8 cellular contexts compared by ENCODE assay signal in the genomic region with DNA sequence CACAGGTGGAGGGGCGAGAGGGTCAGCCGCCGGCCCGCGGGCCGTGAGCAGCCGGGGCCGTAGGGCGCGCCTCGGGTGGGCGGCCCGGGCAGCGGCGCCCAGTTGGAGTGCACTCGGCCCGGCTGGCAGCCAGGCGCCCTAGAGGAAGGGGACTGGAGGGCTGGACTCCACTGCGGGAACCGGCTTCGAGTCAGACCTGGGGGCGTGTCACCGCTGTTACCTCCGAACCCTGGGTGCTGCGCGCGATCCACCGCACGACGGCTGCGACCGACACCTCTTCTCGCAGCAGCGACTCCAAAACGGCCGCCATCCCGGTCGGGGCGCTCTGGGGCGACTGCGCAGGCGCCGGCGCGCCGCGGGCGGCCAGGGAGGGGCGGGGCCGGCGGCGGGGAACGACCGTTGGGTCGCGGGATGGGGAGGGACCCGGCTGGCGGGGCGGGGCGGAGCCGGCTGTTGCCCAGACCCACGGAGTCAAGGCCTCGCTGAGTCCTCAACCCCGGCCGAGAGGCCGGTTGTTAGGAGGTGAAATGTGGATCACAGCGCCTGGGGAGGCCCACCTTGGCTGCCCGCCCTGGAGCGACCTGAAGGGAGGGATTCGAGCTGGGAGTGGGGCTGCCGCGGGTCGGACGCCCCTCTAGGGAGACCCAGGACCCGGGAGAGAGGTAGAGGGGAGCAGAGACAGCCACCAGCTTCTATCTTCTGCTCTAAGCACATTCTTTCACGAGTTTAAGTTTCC. TPM values are rescaled to one million over a fixed set of nuclear protein-coding genes. Genes with fewer than 3 reads are reported as not detected.
DNase-seq lines count a peak whose midpoint lies in the region; ATAC-seq and TF ChIP-seq lines count a peak whose summit lies in the region.

A gene with protein sequence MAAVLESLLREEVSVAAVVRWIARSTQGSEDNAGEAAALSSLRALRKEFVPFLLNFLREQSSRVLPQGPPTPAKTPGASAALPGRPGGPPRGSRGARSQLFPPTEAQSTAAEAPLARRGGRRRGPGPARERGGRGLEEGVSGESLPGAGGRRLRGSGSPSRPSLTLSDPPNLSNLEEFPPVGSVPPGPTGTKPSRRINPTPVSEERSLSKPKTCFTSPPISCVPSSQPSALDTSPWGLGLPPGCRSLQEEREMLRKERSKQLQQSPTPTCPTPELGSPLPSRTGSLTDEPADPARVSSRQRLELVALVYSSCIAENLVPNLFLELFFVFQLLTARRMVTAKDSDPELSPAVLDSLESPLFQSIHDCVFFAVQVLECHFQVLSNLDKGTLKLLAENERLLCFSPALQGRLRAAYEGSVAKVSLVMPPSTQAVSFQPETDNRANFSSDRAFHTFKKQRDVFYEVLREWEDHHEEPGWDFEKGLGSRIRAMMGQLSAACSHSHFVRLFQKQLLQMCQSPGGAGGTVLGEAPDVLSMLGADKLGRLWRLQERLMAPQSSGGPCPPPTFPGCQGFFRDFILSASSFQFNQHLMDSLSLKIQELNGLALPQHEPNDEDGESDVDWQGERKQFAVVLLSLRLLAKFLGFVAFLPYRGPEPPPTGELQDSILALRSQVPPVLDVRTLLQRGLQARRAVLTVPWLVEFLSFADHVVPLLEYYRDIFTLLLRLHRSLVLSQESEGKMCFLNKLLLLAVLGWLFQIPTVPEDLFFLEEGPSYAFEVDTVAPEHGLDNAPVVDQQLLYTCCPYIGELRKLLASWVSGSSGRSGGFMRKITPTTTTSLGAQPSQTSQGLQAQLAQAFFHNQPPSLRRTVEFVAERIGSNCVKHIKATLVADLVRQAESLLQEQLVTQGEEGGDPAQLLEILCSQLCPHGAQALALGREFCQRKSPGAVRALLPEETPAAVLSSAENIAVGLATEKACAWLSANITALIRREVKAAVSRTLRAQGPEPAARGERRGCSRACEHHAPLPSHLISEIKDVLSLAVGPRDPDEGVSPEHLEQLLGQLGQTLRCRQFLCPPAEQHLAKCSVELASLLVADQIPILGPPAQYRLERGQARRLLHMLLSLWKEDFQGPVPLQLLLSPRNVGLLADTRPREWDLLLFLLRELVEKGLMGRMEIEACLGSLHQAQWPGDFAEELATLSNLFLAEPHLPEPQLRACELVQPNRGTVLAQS (minus strand): TSS at position 336 of the 736 bp plus-strand sequence. CDS start 26 bp downstream, at position 310.

- intact Hi-C loops in left ventricle myocardium superior (cut with micrococcal nuclease) (no loop called here), prostate gland (cut with DNase I) (loop anchor here (10.0 kb wide), 1 partner anchor 188 kb away; a partner anchor contains a TSS)

- H3K4me1 Mint-ChIP-seq in T-helper 17 cell = peaks cover 8% of the 10 kb centered on the region

- H3K4me1 ChIP-seq in prostate gland (replicated peaks) = no peaks in the 10 kb centered on the region

- peaks cover 4 to 6% of the 10 kb centered on the region in 2 donors for H3K36me3 ChIP-seq in prostate gland

- peak within 1 kb of the TSS; percentile 84 to 89 for H3K27ac ChIP-seq in prostate gland

- peak within 1 kb of the TSS; percentile 80 for H3K4me3 ChIP-seq in GM12875 (ENCODE audit: low read depth, low read length)
- peak within 1 kb of the TSS; percentile 87 for H3K4me3 ChIP-seq in prostate gland

- H3K4me3 Mint-ChIP-seq in T-helper 17 cell = peak within 1 kb of the TSS; percentile 84

- TF ChIP-seq POLR2A in prostate gland (IDR thresholded peaks at IDR 0.05) = peak; percentile 86

- 0% methylated on average over 31 of the region's 76 CpGs for WGBS in prostate gland

- TF ChIP-seq CTCF in GM12875 (IDR thresholded peaks at IDR 0.05; ENCODE audit: borderline replicate concordance, insufficient read depth, low read depth, low read length) (no peak), prostate gland (IDR thresholded peaks at IDR 0.05) (peak in 3 of 4 experiments; percentile 15 to 33 (median 31))

- no peaks in the 10 kb centered on the region for H3K9me3 ChIP-seq in T-helper 17 cell (ENCODE audit: control insufficient read depth, low read length, poor library complexity, severe bottlenecking)
- no peaks in the 10 kb centered on the region for H3K9me3 ChIP-seq in prostate gland

- no peaks in the 10 kb centered on the region for H3K27me3 ChIP-seq in prostate gland (replicated peaks; ENCODE audit: insufficient read depth)

- ATAC-seq in HG02678 (IDR thresholded peaks at IDR 0.05; ENCODE audit: unreplicated experiment) (peak; percentile 89), T-helper 17 cell (peak; percentile 92), left ventricle myocardium superior (peak; percentile 98)

- no peaks in the 10 kb centered on the region for H3K27me3 Mint-ChIP-seq in T-helper 17 cell

- DNase-seq in NCI-H146 (lab: John Stamatoyannopoulos, UW) = peak; percentile 75
- DNase-seq in T-helper 17 cell = peak; percentile 92 to 96 (median 96)
- DNase-seq in amygdala (lab: John Stamatoyannopoulos, UW) = peak; percentile 38 to 90 (median 78)
- DNase-seq in left ventricle myocardium superior = peak; percentile 96
- peak; percentile 88 for DNase-seq in prostate gland (ENCODE audit: low spot score)
- peak; percentile 92 for DNase-seq in ureter (ENCODE audit: low spot score)

- H3K27ac Mint-ChIP-seq in T-helper 17 cell = peak within 1 kb of the TSS; percentile 74

- no peaks in the 10 kb centered on the region for H3K36me3 Mint-ChIP-seq in T-helper 17 cell (ENCODE audit: low read depth)

RNA-seq across cellular contexts. Expression of the gene that starts here (rescaled TPM):
- total RNA-seq in T-helper 17 cell (10 to 100 TPM; 18.2 to 19.4 TPM), left ventricle myocardium superior (4.8 TPM), prostate gland (10 to 100 TPM; 22.3 to 26.9 TPM), ureter (13.3 TPM)

Comparison
In these comparisons a context has a peak if more than half of its experiments do, and no peak if none do; other contexts are left out.
1. Peak in every context shown above with its lines: DNase-seq, ATAC-seq, H3K4me3 ChIP-seq and H3K27ac ChIP-seq.